In genomic region chr5:64227131-64227537, GRCh38 we compare ENCODE assay signal across 5 cellular contexts.
A peak's percentile ranks its signal among the peaks of the same experiment; 100 is the strongest.
DNase-seq lines count a peak whose midpoint lies in the region; ATAC-seq and TF ChIP-seq lines count a peak whose summit lies in the region.
"Not testable (repeated sequence)": the region's sequence is repeated elsewhere in the genome, so short reads cannot be mapped to it uniquely, and the experiment has no call there.

No MANE protein-coding gene starts in this region.

- WGBS in right cardiac atrium: 91% methylated on average over 7 of the region's 7 CpGs

- not testable (repeated sequence) for H3K36me3 ChIP-seq in lower lobe of right lung, upper lobe of right lung

- DNase-seq in Right ventricle myocardium inferior (ENCODE audit: missing footprints): peak; percentile 49
- DNase-seq in right cardiac atrium: peak in 1 of 3 donors; percentile 29
- not testable (repeated sequence) for DNase-seq in lower lobe of right lung, upper lobe of right lung
- DNase-seq in posterior vena cava (ENCODE audit: low spot score): peak; percentile 76

- intact Hi-C loops in Right ventricle myocardium inferior (cut with DNase I): loop anchor here (5.0 kb wide), 1 partner anchor 280 kb away; the partner anchor contains the start of gene RGS7BP
- intact Hi-C loops in right cardiac atrium (cut with DNase I): loop anchor here in 3 of 4 donors (5.0 to 10.0 kb wide), 2 partner anchors 385 to 388 kb away; no protein-coding TSS in a partner anchor
- intact Hi-C loops in lower lobe of right lung (cut with DNase I); upper lobe of right lung (cut with DNase I): not testable (repeated sequence)
- intact Hi-C loops in posterior vena cava (cut with DNase I): loop anchor here in 1 of 2 donors (5.0 kb wide), 1 partner anchor 385 kb away; no protein-coding TSS in a partner anchor

- H3K27ac ChIP-seq in right cardiac atrium (ENCODE audit: low read length); lower lobe of right lung; upper lobe of right lung: not testable (repeated sequence)

- H3K4me3 ChIP-seq in right cardiac atrium (ENCODE audit: low read length); lower lobe of right lung; upper lobe of right lung: not testable (repeated sequence)

- H3K9me3 ChIP-seq in right cardiac atrium (ENCODE audit: control insufficient read depth, low read length); lower lobe of right lung; upper lobe of right lung: not testable (repeated sequence)

- not testable (repeated sequence) for ATAC-seq in Right ventricle myocardium inferior
- ATAC-seq in right cardiac atrium (peak; percentile 32 to 33), lower lobe of right lung (peak; percentile 18 to 46), upper lobe of right lung (peak; percentile 40)

- H3K27me3 ChIP-seq in right cardiac atrium (ENCODE audit: control insufficient read depth, insufficient read depth); lower lobe of right lung (ENCODE audit: low read depth); upper lobe of right lung: not testable (repeated sequence)

- H3K4me1 ChIP-seq in right cardiac atrium (ENCODE audit: control insufficient read depth, insufficient read depth, low read length); lower lobe of right lung; upper lobe of right lung: not testable (repeated sequence)

- TF ChIP-seq CTCF in lower lobe of right lung (IDR thresholded peaks at IDR 0.05); upper lobe of right lung (IDR thresholded peaks at IDR 0.05): not testable (repeated sequence)
